In the genomic region with DNA sequence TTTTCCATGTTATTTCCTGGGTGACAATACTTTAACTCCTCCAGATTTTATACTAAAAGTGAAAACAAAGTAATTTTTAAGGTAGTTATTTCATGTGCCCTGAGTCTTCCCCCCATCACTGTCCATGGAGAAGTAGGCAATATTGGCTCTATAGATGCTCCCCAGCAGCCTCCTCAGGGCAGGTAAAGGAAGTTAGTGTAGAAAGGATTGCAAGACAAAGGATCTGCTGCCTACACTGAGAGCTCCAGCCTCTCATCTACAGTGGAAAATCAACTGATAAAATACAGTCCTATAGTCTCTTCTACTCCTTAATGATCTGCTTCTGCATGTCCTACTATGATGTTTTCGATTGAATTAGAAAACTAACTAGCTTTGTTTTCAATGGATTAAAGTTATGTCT, we compare ENCODE assay signal across 32 cellular contexts. TPM values are rescaled to one million over a fixed set of nuclear protein-coding genes. Genes with fewer than 3 reads are reported as not detected.
"Had no signal": no experiment of that assay in that cellular context is flagged by ENCODE, and none has a peak within 500 bp of the region (broad histone marks: within the 10 kb centered on the region; RNA-seq: fewer than 3 reads in every experiment).

No MANE protein-coding gene starts in this region.

- H3K27ac ChIP-seq: stomach, suprapubic skin, testis, thoracic aorta, thyroid gland, tibial artery, tibial nerve, transverse colon, upper lobe of left lung, upper lobe of right lung, uterus, vagina had no signal

- DNase-seq: stimulated activated CD4-positive, alpha-beta T cell treated with anti-CD3 and anti-CD28 coated beads, Interleukin-2, amount 100 ng/mL, for 48 hours; stimulated activated CD4-positive, alpha-beta T cell treated with anti-CD3 and anti-CD28 coated beads, Interleukin-4, amount 100 ng/mL, for 1 hour; stimulated activated CD4-positive, alpha-beta T cell treated with anti-CD3 and anti-CD28 coated beads, Interleukin-4, amount 100 ng/mL, for 24 hours; stimulated activated CD4-positive, alpha-beta T cell treated with anti-CD3 and anti-CD28 coated beads, Interleukin-4, amount 100 ng/mL, for 4 hours; stimulated activated CD8-positive, alpha-beta memory T cell treated with anti-CD3 and anti-CD28 coated beads, Interleukin-4, amount 100 ng/mL, for 48 hours; stimulated activated naive B cell treated with anti-CD40 and anti-IgM and Interleukin-4, amounts not matched to agents 10 μg/mL and 1 μg/mL and 100 μg/mL, for 72 hours; stimulated activated naive CD4-positive, alpha-beta T cell; stimulated activated naive CD4-positive, alpha-beta T cell treated with Interleukin-2 at 50 U/mL for 16 hours; stimulated activated naive CD8-positive, alpha-beta T cell treated with anti-CD3 and anti-CD28 coated beads, Interleukin-15, amount 100 ng/mL, for 72 hours; stimulated activated naive CD8-positive, alpha-beta T cell treated with anti-CD3 and anti-CD28 coated beads, Interleukin-15, Interleukin-2, amounts not matched to agents 100 U/mL and 50 U/mL, for 24 hours; stomach; substantia nigra; testis; thyroid gland; tibial artery; transverse colon; trophoblast cell; upper lobe of left lung; upper lobe of right lung; uterus had no signal

- ATAC-seq: stimulated activated effector memory CD8-positive, alpha-beta T cell treated with anti-CD3 and anti-CD28 coated beads, Interleukin-12 subunit alpha, Interleukin-12 subunit beta, amount 100 ng/mL, for 72 hours; stimulated activated memory B cell treated with anti-CD40 and anti-IgM and Interleukin-4, amounts not matched to agents 10 μg/mL and 1 μg/mL and 100 μg/mL, for 72 hours; stimulated activated naive B cell treated with anti-CD40 and anti-IgM and Interleukin-4, amounts not matched to agents 10 μg/mL and 1 μg/mL and 100 μg/mL, for 72 hours; stimulated activated naive CD8-positive, alpha-beta T cell treated with anti-CD3 and anti-CD28 coated beads, Interleukin-15, amount 100 ng/mL, for 72 hours; stimulated activated naive CD8-positive, alpha-beta T cell treated with anti-CD3 and anti-CD28 coated beads, Interleukin-15, Interleukin-2, amounts not matched to agents 100 U/mL and 50 U/mL, for 24 hours; upper lobe of right lung had no signal

- H3K27ac Mint-ChIP-seq: stimulated activated effector memory CD8-positive, alpha-beta T cell treated with anti-CD3 and anti-CD28 coated beads, Interleukin-12 subunit alpha, Interleukin-12 subunit beta, amount 100 ng/mL, for 72 hours; stimulated activated memory B cell treated with anti-CD40 and anti-IgM and Interleukin-4, amounts not matched to agents 10 μg/mL and 1 μg/mL and 100 μg/mL, for 72 hours; stimulated activated naive B cell treated with anti-CD40 and anti-IgM and Interleukin-4, amounts not matched to agents 10 μg/mL and 1 μg/mL and 100 μg/mL, for 72 hours; stimulated activated naive CD8-positive, alpha-beta T cell treated with anti-CD3 and anti-CD28 coated beads, Interleukin-15, amount 100 ng/mL, for 72 hours; stimulated activated naive CD8-positive, alpha-beta T cell treated with anti-CD3 and anti-CD28 coated beads, Interleukin-15, Interleukin-2, amounts not matched to agents 100 ng/mL and 50 ng/mL, for 24 hours; type B pancreatic cell had no signal

- H3K4me3 Mint-ChIP-seq: stimulated activated effector memory CD8-positive, alpha-beta T cell treated with anti-CD3 and anti-CD28 coated beads, Interleukin-12 subunit alpha, Interleukin-12 subunit beta, amount 100 ng/mL, for 72 hours; stimulated activated memory B cell treated with anti-CD40 and anti-IgM and Interleukin-4, amounts not matched to agents 10 μg/mL and 1 μg/mL and 100 μg/mL, for 72 hours; stimulated activated naive B cell treated with anti-CD40 and anti-IgM and Interleukin-4, amounts not matched to agents 10 μg/mL and 1 μg/mL and 100 μg/mL, for 72 hours; stimulated activated naive CD8-positive, alpha-beta T cell treated with anti-CD3 and anti-CD28 coated beads, Interleukin-15, amount 100 ng/mL, for 72 hours; stimulated activated naive CD8-positive, alpha-beta T cell treated with anti-CD3 and anti-CD28 coated beads, Interleukin-15, Interleukin-2, amounts not matched to agents 100 ng/mL and 50 ng/mL, for 24 hours; type B pancreatic cell had no signal

- H3K4me1 Mint-ChIP-seq: stimulated activated effector memory CD8-positive, alpha-beta T cell treated with anti-CD3 and anti-CD28 coated beads, Interleukin-12 subunit alpha, Interleukin-12 subunit beta, amount 100 ng/mL, for 72 hours; stimulated activated memory B cell treated with anti-CD40 and anti-IgM and Interleukin-4, amounts not matched to agents 10 μg/mL and 1 μg/mL and 100 μg/mL, for 72 hours; stimulated activated naive B cell treated with anti-CD40 and anti-IgM and Interleukin-4, amounts not matched to agents 10 μg/mL and 1 μg/mL and 100 μg/mL, for 72 hours; stimulated activated naive CD8-positive, alpha-beta T cell treated with anti-CD3 and anti-CD28 coated beads, Interleukin-15, amount 100 ng/mL, for 72 hours had no signal

- H3K9me3 Mint-ChIP-seq: stimulated activated effector memory CD8-positive, alpha-beta T cell treated with anti-CD3 and anti-CD28 coated beads, Interleukin-12 subunit alpha, Interleukin-12 subunit beta, amount 100 ng/mL, for 72 hours; stimulated activated memory B cell treated with anti-CD40 and anti-IgM and Interleukin-4, amounts not matched to agents 10 μg/mL and 1 μg/mL and 100 μg/mL, for 72 hours; stimulated activated naive B cell treated with anti-CD40 and anti-IgM and Interleukin-4, amounts not matched to agents 10 μg/mL and 1 μg/mL and 100 μg/mL, for 72 hours; stimulated activated naive CD8-positive, alpha-beta T cell treated with anti-CD3 and anti-CD28 coated beads, Interleukin-15, amount 100 ng/mL, for 72 hours; stimulated activated naive CD8-positive, alpha-beta T cell treated with anti-CD3 and anti-CD28 coated beads, Interleukin-15, Interleukin-2, amounts not matched to agents 100 ng/mL and 50 ng/mL, for 24 hours; type B pancreatic cell had no signal

- H3K4me1 ChIP-seq: stomach, suprapubic skin, testis, thyroid gland, tibial artery, tibial nerve, transverse colon, upper lobe of left lung, upper lobe of right lung, uterus, vagina had no signal

- H3K36me3 Mint-ChIP-seq: stimulated activated effector memory CD8-positive, alpha-beta T cell treated with anti-CD3 and anti-CD28 coated beads, Interleukin-12 subunit alpha, Interleukin-12 subunit beta, amount 100 ng/mL, for 72 hours; stimulated activated memory B cell treated with anti-CD40 and anti-IgM and Interleukin-4, amounts not matched to agents 10 μg/mL and 1 μg/mL and 100 μg/mL, for 72 hours; stimulated activated naive B cell treated with anti-CD40 and anti-IgM and Interleukin-4, amounts not matched to agents 10 μg/mL and 1 μg/mL and 100 μg/mL, for 72 hours; type B pancreatic cell had no signal

- H3K36me3 ChIP-seq: stomach, suprapubic skin, thoracic aorta, thyroid gland, tibial artery, tibial nerve, transverse colon, upper lobe of left lung, upper lobe of right lung, uterus, vagina had no signal

- H3K27me3 ChIP-seq: testis, upper lobe of left lung, upper lobe of right lung, vagina had no signal

- H3K4me3 ChIP-seq: stomach, suprapubic skin, testis, thoracic aorta, thyroid gland, tibial artery, tibial nerve, transverse colon, upper lobe of left lung, upper lobe of right lung, uterus, vagina had no signal

RNA-seq across cellular contexts. Expression of a gene that starts 8.5 kb away (rescaled TPM):
- total RNA-seq: stomach, subcutaneous adipose tissue, suprapubic skin, testis, thoracic aorta, tibial nerve, upper lobe of left lung, upper lobe of right lung, ureter, urinary bladder, uterus, vagina had no signal
- polyA plus RNA-seq: stomach, thymus, urinary bladder had no signal
